ENCODE assay signal across 24 cellular contexts in genomic region chr10:89526396-89526795, GRCh38. TPM values are rescaled to one million over a fixed set of nuclear protein-coding genes. Genes with fewer than 3 reads are reported as not detected.
"Had no signal": no experiment of that assay in that cellular context is flagged by ENCODE, and none has a peak within 500 bp of the region (broad histone marks: within the 10 kb centered on the region; RNA-seq: fewer than 3 reads in every experiment).

No MANE protein-coding gene starts in this region.

- H3K27me3 ChIP-seq: SJSA1 had no signal

- H3K36me3 ChIP-seq: SJSA1 had no signal

- DNase-seq: activated CD4-positive, alpha-beta T cell treated with anti-CD3 and anti-CD28 coated beads for 4 hours; activated CD8-positive, alpha-beta memory T cell treated with anti-CD3 and anti-CD28 coated beads, Interleukin-2, amount 50 U/mL, for 48 hours; activated CD8-positive, alpha-beta T cell treated with anti-CD3 and anti-CD28 coated beads for 36 hours; activated naive CD4-positive, alpha-beta T cell treated with anti-CD3 and anti-CD28 coated beads, Interleukin-2, amount 50 U/mL, for 16 hours; activated naive CD8-positive, alpha-beta T cell treated with anti-CD3 and anti-CD28 coated beads, Interleukin-2, amount 10 ng/mL, durations not matched to agents 7 days and 5 days; activated T-cell treated with anti-CD3 and anti-CD28 coated beads, Interleukin-2, amount 50 U/mL, for 1 hour; aorta; MV-4-11; NCI-H1092 treated with DMSO at 0.1 percent for 48 hours; NCI-H1417 treated with DMSO at 0.1 percent for 48 hours; NCI-H1694; NCI-H2029 treated with DMSO at 0.1 percent for 48 hours; NCI-H510A; NCI-H526 treated with DMSO at 0.1 percent for 48 hours; NCI-H82; OCI-M1; RPMI8226; SW 1271 had no signal

- H3K9ac ChIP-seq: KMS-11 had no signal

- ATAC-seq: activated CD4-positive, CD25-positive, alpha-beta regulatory T cell treated with anti-CD3 and anti-CD28 coated beads, Interleukin-2, amount 50 U/mL, for 24 hours; activated CD8-positive, alpha-beta T cell treated with anti-CD3 and anti-CD28 coated beads for 36 hours; Panc1; SK-N-SH treated with all-trans-retinoic acid at 6 μM for 48 hours had no signal

- H3K4me2 ChIP-seq: KMS-11 had no signal

- H3K27ac ChIP-seq: KMS-11, SJSA1 had no signal

- H3K9me3 ChIP-seq: SJSA1 had no signal

- H3K4me3 ChIP-seq: SJSA1 had no signal

RNA-seq across cellular contexts. Expression of gene SLC16A12, which starts 9.0 kb away (rescaled TPM):
- total RNA-seq: activated CD8-positive, alpha-beta T cell treated with anti-CD3 and anti-CD28 coated beads for 36 hours; activated naive CD8-positive, alpha-beta T cell treated with anti-CD3 and anti-CD28 coated beads, Interleukin-2, amount 10 ng/mL, durations not matched to agents 7 days and 5 days; T-helper 1 cell treated with Interleukin-12 subunit alpha and Interleukin-12 subunit beta and Interleukin-4 antibody, amounts not matched to agents 30 ng/mL and 1 ng/mL, for 36 hours had no signal
